Comparison of ENCODE assay signal across 25 cellular contexts in genomic region chr1:165907256-165907857, GRCh38.
DNase-seq lines count a peak whose midpoint lies in the region; ATAC-seq, FAIRE-seq and TF ChIP-seq lines count a peak whose summit lies in the region.
"Had no signal": no experiment of that assay in that cellular context is flagged by ENCODE, and none has a peak within 500 bp of the region (broad histone marks: within the 10 kb centered on the region; RNA-seq: fewer than 3 reads in every experiment).

No MANE protein-coding gene starts in this region.

- in situ Hi-C loops in HepG2 (cut with HindIII; ENCODE audit: extremely low pct_ligation_motif_present, low pct_unique_long_range_greater_than_20kb): loop anchor here (5.0 to 25.0 kb wide), 2 partner anchors 80 to 495 kb away; partner anchors contain the start of gene UCK2
- in situ Hi-C loops in brain microvascular endothelial cell (cut with HindIII; ENCODE audit: low pct_ligation_motif_present, low sequenced_read_pairs): loop anchor here (25.0 kb wide), 1 partner anchor 195 kb away; no protein-coding TSS in a partner anchor

- H3K79me2 ChIP-seq in HepG2 (ENCODE audit: insufficient read depth, low read length): no peaks in the 10 kb centered on the region

- H3K36me3 ChIP-seq in HepG2 (replicated peaks in 1 of 2; ENCODE audit: control insufficient read depth in 1 of 2, insufficient read depth in 2 of 2, low read length in 2 of 2) (peaks cover 19 to 53% of the 10 kb centered on the region in 2 experiments), right lobe of liver (peaks cover 0 to 4% (median 0%) of the 10 kb centered on the region in 4 donors), brain microvascular endothelial cell (replicated peaks) (peaks cover 42% of the 10 kb centered on the region)
- H3K36me3 ChIP-seq: cardiac muscle cell had no signal

- H3K4me1 ChIP-seq in HepG2 (ENCODE audit: insufficient read depth, low read length): peaks cover 83% of the 10 kb centered on the region
- peaks cover 0 to 32% (median 9%) of the 10 kb centered on the region in 4 donors for H3K4me1 ChIP-seq in right lobe of liver

- no peak overlapping the region for H3K9ac ChIP-seq in HepG2 (ENCODE audit: insufficient read depth, low read depth, low read length)

- H3K4me3 ChIP-seq in HepG2 (replicated peaks in 1 of 3; ENCODE audit: insufficient read depth in 1 of 3, low read depth in 2 of 3, low read length in 3 of 3) (no peak overlapping the region), right lobe of liver (no peak overlapping the region), brain microvascular endothelial cell (ENCODE audit: low read depth, low read length) (no peak overlapping the region)
- H3K4me3 ChIP-seq: cardiac muscle cell, GM23338, testis had no signal

- TF ChIP-seq EP300 in HepG2 (IDR thresholded peaks at IDR 0.05; ENCODE audit: low read depth in 2 of 2, low read length in 2 of 2): no peak
- no peak for TF ChIP-seq EP300 in HepG2 (CRISPR knock-in tag; IDR thresholded peaks at IDR 0.05; ENCODE audit: borderline replicate concordance)

- WGBS in HepG2 (ENCODE audit: low lambda C conversion rate): 79% methylated on average over 13 of the region's 13 CpGs
- 73% methylated on average over 10 of the region's 13 CpGs for WGBS in right lobe of liver (ENCODE audit: insufficient coverage, low coverage, low lambda C conversion rate, missing lambda C conversion rate)

- H3K27me3 ChIP-seq in HepG2 (ENCODE audit: control insufficient read depth in 1 of 2, insufficient read depth in 2 of 2, low read length in 2 of 2): no peaks in the 10 kb centered on the region
- no peaks in the 10 kb centered on the region for H3K27me3 ChIP-seq in right lobe of liver
- no peaks in the 10 kb centered on the region for H3K27me3 ChIP-seq in brain microvascular endothelial cell (replicated peaks)
- H3K27me3 ChIP-seq: cardiac muscle cell, testis had no signal

- CTCF ChIA-PET in HepG2 (lab: Yijun Ruan, JAX; ENCODE audit: low intra/inter-chr PET ratio, low total read pairs): no interaction called here

- H3K9me3 ChIP-seq in HepG2 (ENCODE audit: low read length): no peaks in the 10 kb centered on the region
- H3K9me3 ChIP-seq in right lobe of liver: no peaks in the 10 kb centered on the region
- H3K9me3 ChIP-seq: testis had no signal

- intact Hi-C loops in HepG2 (cut with micrococcal nuclease; ENCODE audit: unreplicated experiment) (no loop called here), right lobe of liver (cut with DNase I) (no loop called here)

- H2AFZ ChIP-seq in HepG2 (ENCODE audit: low read length): no peak overlapping the region
- H2AFZ ChIP-seq: GM23338 had no signal

- no peak for TF ChIP-seq POLR2A in HepG2 (IDR thresholded peaks at IDR 0.05; ENCODE audit: insufficient read depth in 1 of 2, low read depth in 2 of 2, low read length in 2 of 2)
- no peak for TF ChIP-seq POLR2A in right lobe of liver (IDR thresholded peaks at IDR 0.05)
- TF ChIP-seq POLR2A in erythroblast (IDR thresholded peaks at IDR 0.05; ENCODE audit: low read length): no peak

- no peaks in the 10 kb centered on the region for H4K20me1 ChIP-seq in HepG2 (ENCODE audit: insufficient read depth, low read length)

- POLR2A ChIA-PET in HepG2 (lab: Yijun Ruan, JAX): no interaction called here

- H3K4me2 ChIP-seq in HepG2 (ENCODE audit: low read depth, low read length): no peak overlapping the region
- H3K4me2 ChIP-seq: GM23338 had no signal

- no peak for TF ChIP-seq RAD21 in HepG2 (CRISPR knock-in tag; IDR thresholded peaks at IDR 0.05)

- FAIRE-seq in HepG2 (lab: Jason Lieb, UNC): no peak

- H3K27ac ChIP-seq in HepG2 (ENCODE audit: extremely low read length, insufficient read depth, low read length): no peak overlapping the region
- no peak overlapping the region for H3K27ac ChIP-seq in right lobe of liver
- peak overlapping the region; percentile 20 for H3K27ac ChIP-seq in brain microvascular endothelial cell
- H3K27ac ChIP-seq: cardiac muscle cell, testis had no signal

- TF ChIP-seq CTCF in HepG2 (CRISPR knock-in tag; IDR thresholded peaks at IDR 0.05) (no peak), right lobe of liver (IDR thresholded peaks at IDR 0.05) (no peak), brain microvascular endothelial cell (IDR thresholded peaks at IDR 0.05; ENCODE audit: low read depth, low read length, missing control alignments) (no peak)

- ATAC-seq in HepG2: no peak
- no peak for ATAC-seq in right lobe of liver
- ATAC-seq in HG03460 (IDR thresholded peaks at IDR 0.05; ENCODE audit: unreplicated experiment): no peak
- ATAC-seq: effector memory CD8-positive, alpha-beta T cell; GM23338; left colon had no signal

- DNase-seq in HepG2 (ENCODE audit: low spot score) (no peak), right lobe of liver (no peak), brain microvascular endothelial cell (peak; percentile 68), glomerular visceral epithelial cell (ENCODE audit: extremely low spot score) (peak; percentile 46), erythroblast (lab: John Stamatoyannopoulos, UW) (no peak), Kasumi-1 (lab: John Stamatoyannopoulos, UW) (no peak), NCI-H146 treated with DMSO at 0.1 percent for 48 hours (lab: John Stamatoyannopoulos, UW; ENCODE audit: unreplicated experiment) (no peak)
- DNase-seq: 8988T; activated B cell treated with CpG ODN at 0.5 μM for 24 hours; activated naive CD4-positive, alpha-beta T cell treated with Interleukin-2 at 50 U/mL for 16 hours; amygdala; cortex of kidney; effector memory CD8-positive, alpha-beta T cell; left colon; NCI-H1105; NCI-H1930; NCI-H526; NK-92 treated with Interleukin-12 subunit alpha and Interleukin-12 subunit beta, amount 100 ng/mL, for 24 hours; SHP77 treated with DMSO at 0.1 percent for 48 hours; stimulated activated CD4-positive, alpha-beta T cell treated with anti-CD3 and anti-CD28 coated beads, Interleukin-15, amount 100 ng/mL, for 24 hours; stimulated activated naive CD4-positive, alpha-beta T cell; testis had no signal

- BruUV-seq in HepG2 (replicated peaks; lab: Mats Ljungman, UMichigan): no TSS peak

TF ChIP-seq in HepG2, 621 proteins besides CTCF, POLR2A, EP300 and RAD21:
- 0 out of 2 replicates have a peak, but pooled peaks have one; percentile 28 for TF ChIP-seq ZNF687 (CRISPR knock-in tag; IDR thresholded peaks at IDR 0.05)
- no peak for TF ChIP-seq ZNF7 (CRISPR knock-in tag; IDR thresholded peaks at IDR 0.05)
- TF ChIP-seq PTBP1 (IDR thresholded peaks at IDR 0.05; ENCODE audit: low read depth, low read length, poor library complexity, severe bottlenecking): no peak
- 0 out of 2 replicates have a peak, but pooled peaks have one; percentile 13 for TF ChIP-seq FOSL2 (CRISPR knock-in tag; IDR thresholded peaks at IDR 0.05)
- peak; percentile 69 for TF ChIP-seq RBM22 (optimal IDR thresholded peaks at IDR 0.05; ENCODE audit: low read length)

Comparison
In these comparisons a context has a peak if more than half of its experiments do, and no peak if none do; other contexts are left out.
1. DNase-seq: peak in brain microvascular endothelial cell (single experiment) and glomerular visceral epithelial cell (single experiment); none in HepG2 (single experiment), right lobe of liver (0 of 3), erythroblast (0 of 2), Kasumi-1 (0 of 2) and NCI-H146 treated with DMSO at 0.1 percent for 48 hours (single experiment).